In genomic region chr2:26608557-26608956, GRCh38 we compare ENCODE assay signal across 28 cellular contexts. TPM values are rescaled to one million over a fixed set of nuclear protein-coding genes. Genes with fewer than 3 reads are reported as not detected.
A peak's percentile ranks its signal among the peaks of the same experiment; 100 is the strongest.
DNase-seq lines count a peak whose midpoint lies in the region; ATAC-seq and TF ChIP-seq lines count a peak whose summit lies in the region.
"Had no signal": no experiment of that assay in that cellular context is flagged by ENCODE, and none has a peak within 500 bp of the region (broad histone marks: within the 10 kb centered on the region; RNA-seq: fewer than 3 reads in every experiment).

No MANE protein-coding gene starts in this region.

- H3K9me3 Mint-ChIP-seq in brain, result peaks cover 0 to 8% (median 0%) of the 10 kb centered on the region in 5 experiments
- H3K9me3 Mint-ChIP-seq: activated naive CD4-positive, alpha-beta T cell treated with anti-CD3 and anti-CD28 coated beads, Interleukin-2, amount 50 U/mL, for 72 hours had no signal

- H3K9me3 ChIP-seq in suprapubic skin, result no peaks in the 10 kb centered on the region
- H3K9me3 ChIP-seq: pancreas, SK-N-SH had no signal

- no peaks in the 10 kb centered on the region for H3K36me3 Mint-ChIP-seq in brain
- H3K36me3 Mint-ChIP-seq: activated naive CD4-positive, alpha-beta T cell treated with anti-CD3 and anti-CD28 coated beads, Interleukin-2, amount 50 U/mL, for 72 hours had no signal

- TF ChIP-seq POLR2A in suprapubic skin (IDR thresholded peaks at IDR 0.05), result no peak

- H3K27me3 Mint-ChIP-seq in brain, result peaks cover 5% of the 10 kb centered on the region

- H3K4me1 ChIP-seq in suprapubic skin, result peaks cover 12% of the 10 kb centered on the region

- peak overlapping the region in 3 of 5 experiments; percentile 9 to 54 (median 22) for H3K27ac Mint-ChIP-seq in brain

- H3K4me3 Mint-ChIP-seq in brain, result no peak overlapping the region

- H3K27ac ChIP-seq in suprapubic skin, result no peak overlapping the region
- H3K27ac ChIP-seq: 22Rv1, pancreas, RWPE1 had no signal

- H3K4me3 ChIP-seq in suprapubic skin, result no peak overlapping the region
- H3K4me3 ChIP-seq: lung, pancreas had no signal

- DNase-seq in NK-92 treated with Interleukin-12 subunit alpha and Interleukin-12 subunit beta, amount 100 ng/mL, for 24 hours (lab: John Stamatoyannopoulos, UW), result peak; percentile 65
- DNase-seq in NK-92 (lab: John Stamatoyannopoulos, UW; ENCODE audit: unreplicated experiment) (no peak), mesenteric fat pad (ENCODE audit: low spot score) (peak; percentile 77), suprapubic skin (ENCODE audit: low spot score in 2 of 2) (peak; percentile 40 to 52), OCI-M1 (lab: John Stamatoyannopoulos, UW) (no peak), NCI-H2171 (lab: John Stamatoyannopoulos, UW) (no peak)
- DNase-seq: activated CD4-positive, alpha-beta T cell treated with anti-CD3 and anti-CD28 coated beads, Interleukin-2, amount 50 U/mL, for 4 hours; activated T-cell treated with anti-CD3 and anti-CD28 coated beads, Interleukin-2, amount 50 U/mL, for 1 hour; erythroblast; foreskin melanocyte; GF-D8; hypothalamus; islet precursor cell; NCI-H1417; NCI-H526; pancreas; right cardiac atrium; SK-N-SH; stimulated activated CD4-positive, alpha-beta T cell treated with anti-CD3 and anti-CD28 coated beads, Interleukin-15, amount 100 ng/mL, for 24 hours; T-helper 2 cell had no signal

- H3K36me3 ChIP-seq in suprapubic skin, result no peaks in the 10 kb centered on the region
- H3K36me3 ChIP-seq: pancreas had no signal

- TF ChIP-seq EP300 in suprapubic skin (IDR thresholded peaks at IDR 0.05), result no peak

- ATAC-seq in GM18909 (IDR thresholded peaks at IDR 0.05; ENCODE audit: poor library complexity, unreplicated experiment), result no peak
- ATAC-seq: activated naive CD4-positive, alpha-beta T cell treated with anti-CD3 and anti-CD28 coated beads, Interleukin-2, amount 50 U/mL, for 72 hours; pancreas; right cardiac atrium had no signal

- WGBS in suprapubic skin, result 75% methylated on average over 8 of the region's 8 CpGs

- H3K4me1 Mint-ChIP-seq in brain, result peaks cover 64% of the 10 kb centered on the region

- TF ChIP-seq CTCF in brain (conservative IDR thresholded peaks at IDR 0.05), result no peak
- no peak for TF ChIP-seq CTCF in suprapubic skin (IDR thresholded peaks at IDR 0.05)

- H3K27me3 ChIP-seq in suprapubic skin, result peaks cover 7% of the 10 kb centered on the region
- H3K27me3 ChIP-seq: pancreas had no signal

RNA-seq across cellular contexts. Expression of gene CIB4, which starts 32.6 kb away (rescaled TPM):
- not detected for polyA plus RNA-seq in brain (ENCODE audit: insufficient read depth, low read depth, low replicate concordance)
- not detected for total RNA-seq in mesenteric fat pad
- total RNA-seq in suprapubic skin, result not detected
- total RNA-seq: activated naive CD4-positive, alpha-beta T cell treated with anti-CD3 and anti-CD28 coated beads, Interleukin-2, amount 50 U/mL, for 72 hours; astrocyte; MCF 10A; right cardiac atrium had no signal
- polyA plus RNA-seq: lung, right cardiac atrium, SK-N-SH had no signal

Comparison
In these comparisons a context has a peak if more than half of its experiments do, and no peak if none do; other contexts are left out.
1. DNase-seq: peak in NK-92 treated with Interleukin-12 subunit alpha and Interleukin-12 subunit beta, amount 100 ng/mL, for 24 hours (single experiment), mesenteric fat pad (single experiment) and suprapubic skin (2 of 2); none in NK-92 (single experiment), OCI-M1 (single experiment) and NCI-H2171 (single experiment).